ENCODE assay signal across 28 cellular contexts in the genomic region with DNA sequence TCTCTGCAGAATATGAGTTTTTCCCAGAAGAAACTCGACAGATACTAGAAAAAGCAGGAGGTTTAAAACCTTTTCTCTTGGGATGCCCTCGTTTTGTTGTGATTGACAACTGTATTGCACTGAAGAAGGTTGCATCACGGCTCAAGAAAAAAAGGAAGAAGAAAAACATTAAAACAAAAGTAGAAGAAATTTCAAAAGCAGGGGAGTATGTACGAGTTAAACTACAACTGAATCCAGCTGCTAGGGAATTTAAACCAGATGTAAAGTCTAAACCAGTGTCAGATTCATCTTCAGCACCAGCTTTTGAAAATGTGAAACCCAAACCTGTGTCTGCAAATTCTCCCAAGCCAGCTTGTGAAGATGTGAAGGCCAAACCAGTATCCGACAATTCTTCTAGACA.
A peak's percentile ranks its signal among the peaks of the same experiment; 100 is the strongest.
DNase-seq lines count a peak whose midpoint lies in the region; ATAC-seq, FAIRE-seq and TF ChIP-seq lines count a peak whose summit lies in the region.
"Had no signal": no experiment of that assay in that cellular context is flagged by ENCODE, and none has a peak within 500 bp of the region (broad histone marks: within the 10 kb centered on the region; RNA-seq: fewer than 3 reads in every experiment).

No MANE protein-coding gene starts in this region.

- intact Hi-C loops in dendritic cell treated with granulocyte-macrophage colony-stimulating factor and Interleukin-4, amounts not matched to agents 40 ng/mL and 50 ng/mL, for 4 days (cut with micrococcal nuclease) = no loop called here
- intact Hi-C loops in activated CD4-positive, alpha-beta memory T cell treated with anti-CD3 and anti-CD28 coated beads for 36 hours (cut with micrococcal nuclease) = no loop called here

- H3K79me2 ChIP-seq in smooth muscle cell (ENCODE audit: low read depth) = peaks cover 19% of the 10 kb centered on the region

- H3K4me3 Mint-ChIP-seq in dendritic cell treated with granulocyte-macrophage colony-stimulating factor and Interleukin-4, amounts not matched to agents 40 ng/mL and 50 ng/mL, for 4 days = no peak overlapping the region
- H3K4me3 Mint-ChIP-seq in activated CD4-positive, alpha-beta memory T cell treated with anti-CD3 and anti-CD28 coated beads for 36 hours = no peak overlapping the region
- H3K4me3 Mint-ChIP-seq: neural crest cell; stimulated activated naive CD8-positive, alpha-beta T cell treated with anti-CD3 and anti-CD28 coated beads, Interleukin-15, Interleukin-2, amounts not matched to agents 100 ng/mL and 50 ng/mL, for 24 hours had no signal

- peaks cover 13% of the 10 kb centered on the region for H3F3A ChIP-seq in smooth muscle cell (ENCODE audit: low read depth)

- FAIRE-seq in GM19239 (lab: Jason Lieb, UNC) = peak; percentile 61
- FAIRE-seq: GM18507, H1 had no signal

- TF ChIP-seq EP300 in gastroesophageal sphincter (IDR thresholded peaks at IDR 0.05) = no peak

- no peak overlapping the region for H2AFZ ChIP-seq in smooth muscle cell (ENCODE audit: low read depth)

- DNase-seq in GM19239 (ENCODE audit: insufficient read length, low spot score) (no peak), NOMO-1 treated with dmso at 0.1 percent for 144 hours (lab: John Stamatoyannopoulos, UW; ENCODE audit: unreplicated experiment) (peak; percentile 6), smooth muscle cell (lab: John Stamatoyannopoulos, UW; ENCODE audit: unreplicated experiment) (no peak)
- DNase-seq in activated CD4-positive, alpha-beta memory T cell treated with anti-CD3 and anti-CD28 coated beads for 36 hours = no peak
- DNase-seq in activated CD4-positive, alpha-beta T cell treated with anti-CD3 and anti-CD28 coated beads for 4 hours = no peak
- DNase-seq: activated CD4-positive, alpha-beta T cell treated with anti-CD3 and anti-CD28 coated beads for 1 hour; activated CD8-positive, alpha-beta memory T cell treated with anti-CD3 and anti-CD28 coated beads for 24 hours; activated T-cell treated with anti-CD3 and anti-CD28 coated beads, Interleukin-2, amount 50 U/mL, for 1 hour; colonic mucosa; DMS53; KG1; lower lobe of right lung; NCI-H1048; NCI-H187 treated with DMSO at 0.1 percent for 48 hours; NCI-H345; Peyer's patch; posterior cingulate gyrus; stimulated activated CD4-positive, alpha-beta T cell treated with anti-CD3 and anti-CD28 coated beads, Interleukin-15, amount 100 ng/mL, for 24 hours; tibial artery had no signal

- H3K36me3 ChIP-seq in smooth muscle cell (ENCODE audit: low read depth) (peaks cover 37% of the 10 kb centered on the region), gastroesophageal sphincter (peaks cover 0 to 75% of the 10 kb centered on the region in 2 donors)

- no peak overlapping the region for H3K9ac ChIP-seq in smooth muscle cell (ENCODE audit: low read depth)

- ATAC-seq in gastroesophageal sphincter = no peak
- ATAC-seq: lower lobe of right lung, sciatic nerve had no signal

- H3K4me1 Mint-ChIP-seq in dendritic cell treated with granulocyte-macrophage colony-stimulating factor and Interleukin-4, amounts not matched to agents 40 ng/mL and 50 ng/mL, for 4 days (ENCODE audit: low read depth) = peaks cover 13% of the 10 kb centered on the region
- H3K4me1 Mint-ChIP-seq in activated CD4-positive, alpha-beta memory T cell treated with anti-CD3 and anti-CD28 coated beads for 36 hours (ENCODE audit: low read depth) = no peaks in the 10 kb centered on the region
- H3K4me1 Mint-ChIP-seq: neural crest cell had no signal

- H3K27ac ChIP-seq in smooth muscle cell (ENCODE audit: low read depth) = peak overlapping the region; percentile 47
- H3K27ac ChIP-seq in gastroesophageal sphincter = no peak overlapping the region
- H3K27ac ChIP-seq: colonic mucosa, esophagus muscularis mucosa, lower lobe of right lung, Peyer's patch, SJSA1, tibial artery had no signal

- H3K9me3 Mint-ChIP-seq in dendritic cell treated with granulocyte-macrophage colony-stimulating factor and Interleukin-4, amounts not matched to agents 40 ng/mL and 50 ng/mL, for 4 days = no peaks in the 10 kb centered on the region
- no peaks in the 10 kb centered on the region for H3K9me3 Mint-ChIP-seq in activated CD4-positive, alpha-beta memory T cell treated with anti-CD3 and anti-CD28 coated beads for 36 hours
- H3K9me3 Mint-ChIP-seq: neural crest cell; stimulated activated naive CD8-positive, alpha-beta T cell treated with anti-CD3 and anti-CD28 coated beads, Interleukin-15, Interleukin-2, amounts not matched to agents 100 ng/mL and 50 ng/mL, for 24 hours had no signal

- no peaks in the 10 kb centered on the region for H3K27me3 ChIP-seq in smooth muscle cell (ENCODE audit: low read depth)
- no peaks in the 10 kb centered on the region for H3K27me3 ChIP-seq in gastroesophageal sphincter
- H3K27me3 ChIP-seq: colonic mucosa, esophagus muscularis mucosa, Peyer's patch, SJSA1, tibial artery had no signal

- peak overlapping the region; percentile 46 for H3K27ac Mint-ChIP-seq in dendritic cell treated with granulocyte-macrophage colony-stimulating factor and Interleukin-4, amounts not matched to agents 40 ng/mL and 50 ng/mL, for 4 days
- H3K27ac Mint-ChIP-seq in activated CD4-positive, alpha-beta memory T cell treated with anti-CD3 and anti-CD28 coated beads for 36 hours = no peak overlapping the region
- H3K27ac Mint-ChIP-seq: stimulated activated naive CD8-positive, alpha-beta T cell treated with anti-CD3 and anti-CD28 coated beads, Interleukin-15, Interleukin-2, amounts not matched to agents 100 ng/mL and 50 ng/mL, for 24 hours had no signal

- no peak for TF ChIP-seq CTCF in smooth muscle cell (IDR thresholded peaks at IDR 0.05; ENCODE audit: borderline replicate concordance, insufficient read depth, poor library complexity, severe bottlenecking)
- no peak for TF ChIP-seq CTCF in gastroesophageal sphincter (IDR thresholded peaks at IDR 0.05)

- H3K4me3 ChIP-seq in smooth muscle cell (no peak overlapping the region), gastroesophageal sphincter (no peak overlapping the region)
- H3K4me3 ChIP-seq: colonic mucosa, esophagus muscularis mucosa, lower lobe of right lung, Peyer's patch, SJSA1, tibial artery had no signal

- POLR2A ChIA-PET in activated CD4-positive, alpha-beta memory T cell treated with anti-CD3 and anti-CD28 coated beads for 36 hours (lab: Charles Lee) = no interaction called here

- no peaks in the 10 kb centered on the region for H3K27me3 Mint-ChIP-seq in dendritic cell treated with granulocyte-macrophage colony-stimulating factor and Interleukin-4, amounts not matched to agents 40 ng/mL and 50 ng/mL, for 4 days
- H3K27me3 Mint-ChIP-seq in activated CD4-positive, alpha-beta memory T cell treated with anti-CD3 and anti-CD28 coated beads for 36 hours = no peaks in the 10 kb centered on the region
- H3K27me3 Mint-ChIP-seq: stimulated activated naive CD8-positive, alpha-beta T cell treated with anti-CD3 and anti-CD28 coated beads, Interleukin-15, Interleukin-2, amounts not matched to agents 100 ng/mL and 50 ng/mL, for 24 hours had no signal

- 88% methylated on average over 5 of the region's 5 CpGs for WGBS in smooth muscle cell (ENCODE audit: low lambda C conversion rate)
- 55 to 85% methylated on average over 2 to 4 of the region's 5 CpGs for WGBS in gastroesophageal sphincter (ENCODE audit: low coverage in 1 of 2), 2 donors

- H3K4me1 ChIP-seq in smooth muscle cell (ENCODE audit: low read depth) (no peaks in the 10 kb centered on the region), gastroesophageal sphincter (no peaks in the 10 kb centered on the region)
- H3K4me1 ChIP-seq: colonic mucosa, esophagus muscularis mucosa, lower lobe of right lung, Peyer's patch, SJSA1, tibial artery had no signal

- CTCF ChIA-PET in activated CD4-positive, alpha-beta memory T cell treated with anti-CD3 and anti-CD28 coated beads for 36 hours (lab: Charles Lee) = no interaction called here

- H3K9me3 ChIP-seq in smooth muscle cell (replicated peaks; ENCODE audit: low read depth) (no peaks in the 10 kb centered on the region), gastroesophageal sphincter (no peaks in the 10 kb centered on the region)
- H3K9me3 ChIP-seq: colonic mucosa, esophagus muscularis mucosa, lower lobe of right lung, Peyer's patch, SJSA1, tibial artery had no signal

- no peak for TF ChIP-seq POLR2A in gastroesophageal sphincter (IDR thresholded peaks at IDR 0.05)

- peaks cover 68% of the 10 kb centered on the region for H3K36me3 Mint-ChIP-seq in dendritic cell treated with granulocyte-macrophage colony-stimulating factor and Interleukin-4, amounts not matched to agents 40 ng/mL and 50 ng/mL, for 4 days (ENCODE audit: low read depth)
- H3K36me3 Mint-ChIP-seq in activated CD4-positive, alpha-beta memory T cell treated with anti-CD3 and anti-CD28 coated beads for 36 hours = peaks cover 23% of the 10 kb centered on the region

- H3K4me2 ChIP-seq in smooth muscle cell = no peak overlapping the region

- H4K20me1 ChIP-seq in smooth muscle cell (ENCODE audit: low read depth) = peaks cover 36% of the 10 kb centered on the region
